In the genomic region with DNA sequence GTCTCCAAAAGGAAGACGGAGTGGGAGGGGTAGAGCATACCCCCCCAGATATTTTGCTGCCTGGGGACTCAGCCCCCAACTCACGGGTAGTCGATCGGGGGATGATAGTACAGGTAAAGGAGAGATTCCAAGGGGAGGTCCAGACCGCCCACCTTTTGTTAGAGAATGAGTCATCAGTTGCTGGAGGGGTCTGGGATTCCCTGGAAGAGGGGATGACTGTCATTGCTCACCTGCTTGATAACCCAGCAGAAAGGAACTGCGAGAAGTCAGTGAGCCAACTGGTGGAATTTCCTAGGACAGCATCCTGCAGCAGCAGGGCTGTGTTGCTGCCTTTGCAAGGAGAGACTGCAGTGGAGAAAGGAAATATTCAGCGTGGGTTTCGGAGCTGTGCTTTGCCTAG, we compare ENCODE assay signal across 8 cellular contexts.
DNase-seq lines count a peak whose midpoint lies in the region; ATAC-seq and TF ChIP-seq lines count a peak whose summit lies in the region.

No MANE protein-coding gene starts in this region.

- peaks cover 36% of the 10 kb centered on the region for H3K4me1 ChIP-seq in ES-I3 (ENCODE audit: insufficient read depth, low read length)
- H3K4me1 ChIP-seq in OCI-LY3 (ENCODE audit: low read length): peaks cover 60% of the 10 kb centered on the region
- peaks cover 22 to 70% (median 48%) of the 10 kb centered on the region in 3 donors for H3K4me1 ChIP-seq in esophagus squamous epithelium
- peaks cover 9% of the 10 kb centered on the region for H3K4me1 ChIP-seq in prostate gland (replicated peaks)

- no peaks in the 10 kb centered on the region for H3K36me3 ChIP-seq in ES-I3 (ENCODE audit: insufficient read depth, low read length)
- no peaks in the 10 kb centered on the region for H3K36me3 ChIP-seq in OCI-LY3 (replicated peaks; ENCODE audit: low read depth, low read length)
- no peaks in the 10 kb centered on the region for H3K36me3 ChIP-seq in esophagus squamous epithelium
- H3K36me3 ChIP-seq in prostate gland: no peaks in the 10 kb centered on the region

- TF ChIP-seq CTCF in OCI-LY3 (IDR thresholded peaks at IDR 0.05; ENCODE audit: low read depth, low read length) (no peak), esophagus squamous epithelium (IDR thresholded peaks at IDR 0.05) (no peak), prostate gland (IDR thresholded peaks at IDR 0.05) (no peak)

- 40 to 47% methylated on average over 7 to 8 of the region's 8 CpGs for WGBS in esophagus squamous epithelium, 2 donors
- WGBS in prostate gland: 27% methylated on average over 8 of the region's 8 CpGs

- H3K9ac ChIP-seq in ES-I3 (ENCODE audit: low read depth, low read length) (peak overlapping the region; percentile 38), OCI-LY3 (ENCODE audit: low read length) (peak overlapping the region; percentile 34; the same call in 1 of the 2 replicates)

- peak overlapping the region; percentile 71 for H3K4me2 ChIP-seq in OCI-LY3 (ENCODE audit: low read length)

- H3K27me3 ChIP-seq in OCI-LY3 (ENCODE audit: low read depth, low read length) (no peaks in the 10 kb centered on the region), esophagus squamous epithelium (no peaks in the 10 kb centered on the region), prostate gland (replicated peaks; ENCODE audit: insufficient read depth) (no peaks in the 10 kb centered on the region)

- DNase-seq in esophagus squamous epithelium (lab: John Stamatoyannopoulos, UW) (no peak), prostate gland (ENCODE audit: low spot score) (no peak)
- no peak for DNase-seq in activated CD8-positive, alpha-beta memory T cell treated with anti-CD3 and anti-CD28 coated beads for 24 hours

- no peak for ATAC-seq in GM21737 (IDR thresholded peaks at IDR 0.05; ENCODE audit: unreplicated experiment)
- no peak for ATAC-seq in HG03108 (IDR thresholded peaks at IDR 0.05; ENCODE audit: unreplicated experiment)
- ATAC-seq in GM18502 (IDR thresholded peaks at IDR 0.05; ENCODE audit: poor library complexity, unreplicated experiment): no peak

- H3K9me3 ChIP-seq in ES-I3 (ENCODE audit: control insufficient read depth, insufficient read depth, low read length) (no peaks in the 10 kb centered on the region), OCI-LY3 (ENCODE audit: insufficient read depth, low read length) (no peaks in the 10 kb centered on the region), esophagus squamous epithelium (no peaks in the 10 kb centered on the region), prostate gland (no peaks in the 10 kb centered on the region)

- H3K27ac ChIP-seq in OCI-LY3 (ENCODE audit: low read length) (peak overlapping the region; percentile 68), esophagus squamous epithelium (peak overlapping the region; percentile 70 to 91 (median 84)), prostate gland (peak overlapping the region; percentile 71 to 84)

- peaks cover 49% of the 10 kb centered on the region for H3K79me2 ChIP-seq in OCI-LY3 (ENCODE audit: low read length)

- H2AFZ ChIP-seq in OCI-LY3 (ENCODE audit: low read depth, low read length): no peak overlapping the region

- no peaks in the 10 kb centered on the region for H4K20me1 ChIP-seq in OCI-LY3 (ENCODE audit: insufficient read depth, low read length)

- H3K4me3 ChIP-seq in OCI-LY3 (ENCODE audit: low read length): peak overlapping the region; percentile 69
- H3K4me3 ChIP-seq in esophagus squamous epithelium: peak overlapping the region; percentile 1 to 57 (median 37)
- H3K4me3 ChIP-seq in prostate gland: peak overlapping the region; percentile 17 to 20

- no peak for TF ChIP-seq POLR2A in esophagus squamous epithelium (IDR thresholded peaks at IDR 0.05)
- TF ChIP-seq POLR2A in prostate gland (IDR thresholded peaks at IDR 0.05): no peak

- intact Hi-C loops in esophagus squamous epithelium (cut with DNase I) (no loop called here), prostate gland (cut with DNase I) (loop anchor here (5.0 to 10.0 kb wide), 2 partner anchors 138 to 266 kb away; no protein-coding TSS in a partner anchor)

Comparison
In these comparisons a context has a peak if more than half of its experiments do, and no peak if none do; other contexts are left out.
1. H3K4me3 ChIP-seq: peak in every context shown above with its lines; median percentile 69 in OCI-LY3; 37 in esophagus squamous epithelium; 18 in prostate gland.